Comparison of ENCODE assay signal across 11 cellular contexts in the genomic region with DNA sequence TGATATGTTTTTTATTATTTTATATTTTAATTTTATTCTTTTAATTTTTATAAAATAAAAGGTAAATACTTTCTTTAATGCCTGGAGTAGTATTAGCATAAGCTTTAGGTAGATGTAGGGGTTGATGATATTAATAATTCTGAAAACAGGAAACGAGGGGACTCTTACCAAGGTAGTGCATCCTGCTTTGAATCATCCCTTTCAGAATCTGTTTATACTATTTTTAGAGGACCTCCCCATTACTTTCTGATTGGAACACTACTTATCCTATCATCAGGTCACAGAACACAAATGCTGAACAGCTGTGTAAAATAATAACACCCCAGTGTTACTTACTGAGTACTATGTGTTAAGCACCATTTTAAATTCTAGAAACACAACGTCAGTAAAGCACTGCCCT. TPM values are rescaled to one million over a fixed set of nuclear protein-coding genes. Genes with fewer than 3 reads are reported as not detected.
DNase-seq lines count a peak whose midpoint lies in the region; ATAC-seq, FAIRE-seq and TF ChIP-seq lines count a peak whose summit lies in the region.
"Had no signal": no experiment of that assay in that cellular context is flagged by ENCODE, and none has a peak within 500 bp of the region (broad histone marks: within the 10 kb centered on the region; RNA-seq: fewer than 3 reads in every experiment).

No MANE protein-coding gene starts in this region.

- no peak for DNase-seq in GM12891 (ENCODE audit: insufficient read length, low spot score)
- no peak for DNase-seq in GM19239 (ENCODE audit: insufficient read length, low spot score)
- no peak for DNase-seq in KBM-7
- DNase-seq in ascending aorta (ENCODE audit: low spot score in 2 of 2): no peak
- DNase-seq in NCI-H1092 (lab: John Stamatoyannopoulos, UW): no peak
- DNase-seq in right atrium auricular region (ENCODE audit: low spot score): no peak
- DNase-seq: AML-193; GDM1; NK-92 treated with Interleukin-12 subunit alpha and Interleukin-12 subunit beta, amount 100 ng/mL, for 24 hours had no signal

- ATAC-seq in HG02759 (IDR thresholded peaks at IDR 0.05; ENCODE audit: unreplicated experiment): peak; percentile 79
- peak; percentile 72 for ATAC-seq in HG03460 (IDR thresholded peaks at IDR 0.05; ENCODE audit: unreplicated experiment)

- H3K27me3 ChIP-seq in ascending aorta (no peaks in the 10 kb centered on the region), right atrium auricular region (no peaks in the 10 kb centered on the region)

- TF ChIP-seq CTCF in ascending aorta (IDR thresholded peaks at IDR 0.05): no peak
- TF ChIP-seq CTCF in right atrium auricular region (IDR thresholded peaks at IDR 0.05): no peak

- H3K9me3 ChIP-seq in ascending aorta: no peaks in the 10 kb centered on the region
- no peaks in the 10 kb centered on the region for H3K9me3 ChIP-seq in right atrium auricular region

- FAIRE-seq in GM12891 (lab: Jason Lieb, UNC): no peak
- FAIRE-seq in GM19239 (lab: Jason Lieb, UNC): peak; percentile 62

- intact Hi-C loops in ascending aorta (cut with DNase I): no loop called here

- in situ Hi-C loops in KBM-7 (cut with MboI; ENCODE audit: low pct_unique_long_range_greater_than_20kb, low sequenced_read_pairs): no loop called here

- H3K36me3 ChIP-seq in ascending aorta (peaks cover 13 to 34% of the 10 kb centered on the region in 2 donors), right atrium auricular region (peaks cover 22% of the 10 kb centered on the region)

- no peak for TF ChIP-seq POLR2A in GM12891 (IDR thresholded peaks at IDR 0.05; ENCODE audit: low read depth, low read length)

- H3K27ac ChIP-seq in ascending aorta: no peak overlapping the region
- no peak overlapping the region for H3K27ac ChIP-seq in right atrium auricular region

- H3K4me1 ChIP-seq in ascending aorta (no peaks in the 10 kb centered on the region), right atrium auricular region (no peaks in the 10 kb centered on the region)

- H3K4me3 ChIP-seq in ascending aorta: no peak overlapping the region
- no peak overlapping the region for H3K4me3 ChIP-seq in right atrium auricular region

TF ChIP-seq in GM12891, 5 proteins besides CTCF, POLR2A, EP300 and RAD21:
- no peak for TF ChIP-seq POLR2AphosphoS5 (IDR thresholded peaks at IDR 0.05; ENCODE audit: low read depth, low read length)
- TF ChIP-seq POU2F2 (IDR thresholded peaks at IDR 0.05; ENCODE audit: low read depth, low read length): no peak
- peak; percentile 57 for TF ChIP-seq SPI1 (IDR thresholded peaks at IDR 0.05; ENCODE audit: low read depth, low read length)
- no peak for TF ChIP-seq PAX5 (IDR thresholded peaks at IDR 0.05; ENCODE audit: insufficient read depth, low read length, severe bottlenecking)

RNA-seq across cellular contexts. Expression of gene COG6, which starts 27.3 kb away (rescaled TPM):
- polyA plus RNA-seq in GM12891 (2012; ENCODE audit: low read depth, missing spikeins): 7.0 TPM
- total RNA-seq in ascending aorta (8.6 TPM), right atrium auricular region (10 to 100 TPM; 16.2 to 23.2 TPM)
